In the genomic region with DNA sequence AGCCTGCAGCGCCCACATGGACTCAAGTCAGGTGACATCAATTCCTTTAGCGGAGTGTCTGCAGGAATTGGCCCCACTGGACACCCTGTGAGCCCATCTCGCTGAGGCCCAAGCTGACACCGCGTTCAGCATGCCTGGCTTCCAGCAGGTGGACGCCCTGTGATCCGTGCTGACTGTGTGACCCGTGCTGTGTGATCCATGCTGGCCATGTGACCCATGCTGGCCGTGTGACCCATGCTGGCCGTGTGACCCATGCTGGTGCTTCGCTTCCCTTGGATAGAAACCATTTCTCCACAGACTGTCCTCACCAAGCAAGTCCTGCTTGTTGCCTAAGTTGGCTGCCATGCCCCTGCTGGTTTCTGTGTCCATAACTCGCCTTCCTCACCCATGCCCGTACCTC, we compare ENCODE assay signal across 24 cellular contexts.
A peak's percentile ranks its signal among the peaks of the same experiment; 100 is the strongest.
DNase-seq lines count a peak whose midpoint lies in the region; ATAC-seq, FAIRE-seq and TF ChIP-seq lines count a peak whose summit lies in the region.
"Had no signal": no experiment of that assay in that cellular context is flagged by ENCODE, and none has a peak within 500 bp of the region (broad histone marks: within the 10 kb centered on the region; RNA-seq: fewer than 3 reads in every experiment).

No MANE protein-coding gene starts in this region.

- POLR2A ChIA-PET in H1 (lab: Charles Lee; ENCODE audit: partially characterized antibody) = no interaction called here

- no peak overlapping the region for H4K5ac ChIP-seq in H1 (ENCODE audit: insufficient read length, low read depth, low read length)

- no peak for TF ChIP-seq RAD21 in H1 (IDR thresholded peaks at IDR 0.05 in 1 of 2, conservative IDR thresholded peaks at IDR 0.05 in 1 of 2; ENCODE audit: low read depth in 2 of 2, low read length in 2 of 2)

- H3K27me3 ChIP-seq in H1 (replicated peaks in 1 of 4; ENCODE audit: control insufficient read depth in 3 of 4, extremely low read depth in 1 of 4, insufficient read depth in 3 of 4, low read length in 3 of 4) = no peaks in the 10 kb centered on the region
- peaks cover 0 to 5% (median 0%) of the 10 kb centered on the region in 3 experiments for H3K27me3 ChIP-seq in neuronal stem cell (ENCODE audit: control insufficient read depth in 3 of 3, insufficient read depth in 3 of 3, low read depth in 1 of 3, low read length in 3 of 3)
- H3K27me3 ChIP-seq: BLaER1 had no signal

- H3K9ac ChIP-seq in H1 (replicated peaks in 1 of 4; ENCODE audit: extremely low read depth in 1 of 4, low read depth in 3 of 4, low read length in 3 of 4) (no peak overlapping the region), neuronal stem cell (ENCODE audit: low read depth, low read length, poor library complexity) (no peak overlapping the region)
- H3K9ac ChIP-seq: BLaER1 had no signal

- H2BK12ac ChIP-seq in H1 (ENCODE audit: low read depth, low read length) (no peak overlapping the region), neuronal stem cell (ENCODE audit: low read length) (no peak overlapping the region)

- DNase-seq in H1 (ENCODE audit: low read depth in 1 of 2, low spot score in 2 of 2) (no peak), islet precursor cell (peak; percentile 46), neuronal stem cell (ENCODE audit: low spot score) (no peak), COR-L47 (lab: John Stamatoyannopoulos, UW) (no peak)
- DNase-seq in stimulated activated naive CD8-positive, alpha-beta T cell treated with anti-CD3 and anti-CD28 coated beads, Interleukin-15, Interleukin-2, amounts not matched to agents 100 U/mL and 50 U/mL, for 24 hours = no peak
- DNase-seq in activated CD8-positive, alpha-beta memory T cell treated with anti-CD3 and anti-CD28 coated beads, Interleukin-2, amount 50 U/mL, for 4 hours = no peak
- DNase-seq: 8988T; ACHN; BE2C; C1 segment of cervical spinal cord; Caco-2; Calu3; CD4-positive, alpha-beta memory T cell; CD4-positive, CD25-positive, alpha-beta regulatory T cell; CD8-positive, alpha-beta memory T cell; DMS79 treated with DMSO at 0.1 percent for 48 hours; GF-D8 had no signal

- H3K4ac ChIP-seq in H1 (replicated peaks; ENCODE audit: insufficient read length, low read depth, low read length) (no peak overlapping the region), neuronal stem cell (ENCODE audit: low read length) (no peak overlapping the region)

- H3K79me2 ChIP-seq in H1 (ENCODE audit: control insufficient read depth in 1 of 2, insufficient read depth in 2 of 2, low read length in 2 of 2) = no peaks in the 10 kb centered on the region

- H2BK15ac ChIP-seq in H1 (ENCODE audit: low read length) (no peak overlapping the region), neuronal stem cell (ENCODE audit: low read length) (peak overlapping the region; percentile 54)

- FAIRE-seq in H1 (lab: Jason Lieb, UNC) = no peak
- FAIRE-seq: A204.1, D721Med, G401.6, GM12891, GM19239 had no signal

- H3K27ac ChIP-seq in H1 (ENCODE audit: low read depth, low read length) = no peak overlapping the region
- H3K27ac ChIP-seq in neuronal stem cell (replicated peaks; ENCODE audit: low read length) = no peak overlapping the region
- H3K27ac ChIP-seq: BLaER1 had no signal

- H3K9me3 ChIP-seq in H1 (ENCODE audit: insufficient read depth in 2 of 2, low read depth in 1 of 2, low read length in 1 of 2) (peaks cover 0 to 6% of the 10 kb centered on the region in 2 experiments; a peak in 2 of 4 replicates), neuronal stem cell (replicated peaks in 1 of 2; ENCODE audit: control insufficient read depth in 2 of 2, insufficient read depth in 1 of 2, low read depth in 1 of 2, low read length in 2 of 2) (peaks cover 0 to 5% of the 10 kb centered on the region in 2 donors)
- H3K9me3 ChIP-seq: BE2C, Caco-2 had no signal

- H3K18ac ChIP-seq in H1 (ENCODE audit: extremely low read depth, low read length) (no peak overlapping the region), neuronal stem cell (ENCODE audit: low read length) (peak overlapping the region; percentile 72)

- ATAC-seq in stimulated activated naive CD8-positive, alpha-beta T cell treated with anti-CD3 and anti-CD28 coated beads, Interleukin-15, Interleukin-2, amounts not matched to agents 100 U/mL and 50 U/mL, for 24 hours = no peak
- ATAC-seq in HG03432 (IDR thresholded peaks at IDR 0.05; ENCODE audit: unreplicated experiment) = no peak

- H3K4me1 ChIP-seq in H1 (replicated peaks in 1 of 4; ENCODE audit: control insufficient read depth in 3 of 4, insufficient read depth in 4 of 4, low read length in 3 of 4) = no peaks in the 10 kb centered on the region
- no peaks in the 10 kb centered on the region for H3K4me1 ChIP-seq in neuronal stem cell (ENCODE audit: control insufficient read depth in 2 of 2, insufficient read depth in 1 of 2, low read depth in 1 of 2, low read length in 2 of 2)
- H3K4me1 ChIP-seq: BE2C, Caco-2 had no signal

- H2AFZ ChIP-seq in H1 (ENCODE audit: low read length) (no peak overlapping the region), neuronal stem cell (ENCODE audit: low read length) (no peak overlapping the region)

- no peak overlapping the region for H3K14ac ChIP-seq in H1 (ENCODE audit: insufficient read length)
- H3K14ac ChIP-seq in neuronal stem cell (ENCODE audit: low read length) = no peak overlapping the region

- H2AK5ac ChIP-seq in H1 (ENCODE audit: low read depth, low read length) = no peak overlapping the region
- no peak overlapping the region for H2AK5ac ChIP-seq in neuronal stem cell (ENCODE audit: low read depth, low read length)

- no peak overlapping the region for H3K56ac ChIP-seq in H1 (replicated peaks; ENCODE audit: insufficient read length, low read depth, low read length)

- H4K8ac ChIP-seq in H1 (ENCODE audit: extremely low read depth, insufficient read depth, low read length) (no peak overlapping the region), neuronal stem cell (ENCODE audit: low read depth, low read length) (no peak overlapping the region)

- no peak for TF ChIP-seq POLR2A in H1 (IDR thresholded peaks at IDR 0.05; ENCODE audit: control extremely low read depth in 1 of 2, low read depth in 2 of 2, low read length in 2 of 2)

- no peaks in the 10 kb centered on the region for H3K79me1 ChIP-seq in H1 (ENCODE audit: low read depth, low read length)
- no peaks in the 10 kb centered on the region for H3K79me1 ChIP-seq in neuronal stem cell (ENCODE audit: low read depth, low read length)

- TF ChIP-seq CTCF in H1 (IDR thresholded peaks at IDR 0.05; ENCODE audit: control extremely low read depth in 1 of 3, insufficient read depth in 1 of 3, low read depth in 1 of 3, low read length in 3 of 3) = no peak

- CTCF ChIA-PET in H1 (lab: Charles Lee; ENCODE audit: partially characterized antibody) = interaction anchor here (1.3 to 1.9 kb wide), 2 partner anchors 10 to 12 kb away, joined by 3 to 4 read pairs; no protein-coding TSS in a partner anchor

- H3K4me3 ChIP-seq in H1 (ENCODE audit: extremely low read depth in 1 of 4, insufficient read depth in 2 of 4, low read depth in 3 of 4, low read length in 4 of 4) (no peak overlapping the region), neuronal stem cell (ENCODE audit: low read length in 2 of 2) (peak overlapping the region in 1 of 2 donors; percentile 16)
- H3K4me3 ChIP-seq: BLaER1 had no signal

- no peak overlapping the region for H3K23ac ChIP-seq in H1 (ENCODE audit: insufficient read length)
- peak overlapping the region; percentile 34 for H3K23ac ChIP-seq in neuronal stem cell (ENCODE audit: low read depth, low read length, poor library complexity)

- no peaks in the 10 kb centered on the region for H4K20me1 ChIP-seq in H1 (replicated peaks in 1 of 2; ENCODE audit: control insufficient read depth in 1 of 2, insufficient read depth in 2 of 2, low read length in 2 of 2)
- H4K20me1 ChIP-seq: BLaER1 had no signal

- no peak overlapping the region for H2BK20ac ChIP-seq in H1 (ENCODE audit: low read length)

- 79% methylated on average over 12 of the region's 13 CpGs; no CpG with 5 or more reads in 1 of the 2 experiments for WGBS in H1 (ENCODE audit: extremely low coverage in 1 of 2, insufficient coverage in 1 of 2, insufficient read length in 1 of 2, insufficient replicate concordance in 2 of 2, low coverage in 1 of 2, low lambda C conversion rate in 2 of 2, missing lambda C conversion rate in 1 of 2), 2 experiments
- no CpG with 5 or more reads among the region's 13 CpGs for WGBS in neuronal stem cell (ENCODE audit: extremely low coverage in 2 of 2, insufficient read length in 2 of 2, insufficient replicate concordance in 1 of 2), 2 donors

- no peaks in the 10 kb centered on the region for H3K36me3 ChIP-seq in H1 (ENCODE audit: control insufficient read depth in 2 of 4, insufficient read depth in 4 of 4, low read length in 3 of 4)
- H3K36me3 ChIP-seq in neuronal stem cell (replicated peaks in 1 of 2; ENCODE audit: control insufficient read depth in 2 of 2, insufficient read depth in 2 of 2, low read length in 2 of 2) = no peaks in the 10 kb centered on the region
- H3K36me3 ChIP-seq: BE2C, BLaER1 had no signal

- H4K91ac ChIP-seq in H1 (replicated peaks; ENCODE audit: insufficient read length, low read length) = no peak overlapping the region
- H4K91ac ChIP-seq in neuronal stem cell (ENCODE audit: low read depth, low read length, poor library complexity) = no peak overlapping the region

- no peak for TF ChIP-seq EP300 in H1 (IDR thresholded peaks at IDR 0.05; ENCODE audit: borderline replicate concordance in 1 of 2, low read depth in 2 of 2, low read length in 2 of 2)

- H3K23me2 ChIP-seq in H1 (ENCODE audit: low read depth, low read length) = no peaks in the 10 kb centered on the region

- H2BK5ac ChIP-seq in H1 (ENCODE audit: low read depth, low read length) = no peak overlapping the region
- H2BK5ac ChIP-seq in neuronal stem cell (ENCODE audit: low read length) = no peak overlapping the region

- no peak overlapping the region for H3K4me2 ChIP-seq in H1 (ENCODE audit: insufficient read depth in 1 of 2, low read depth in 2 of 2, low read length in 2 of 2)
- H3K4me2 ChIP-seq in neuronal stem cell (ENCODE audit: insufficient read depth, low read length, poor library complexity, severe bottlenecking) = no peak overlapping the region
- H3K4me2 ChIP-seq: BLaER1 had no signal

- H2BK120ac ChIP-seq in H1 (replicated peaks; ENCODE audit: low read depth, low read length) = no peak overlapping the region
- H2BK120ac ChIP-seq in neuronal stem cell (ENCODE audit: low read depth, low read length) = no peak overlapping the region

TF ChIP-seq in H1, 55 proteins besides CTCF, POLR2A, EP300 and RAD21:
- TF ChIP-seq, protein P1, sequence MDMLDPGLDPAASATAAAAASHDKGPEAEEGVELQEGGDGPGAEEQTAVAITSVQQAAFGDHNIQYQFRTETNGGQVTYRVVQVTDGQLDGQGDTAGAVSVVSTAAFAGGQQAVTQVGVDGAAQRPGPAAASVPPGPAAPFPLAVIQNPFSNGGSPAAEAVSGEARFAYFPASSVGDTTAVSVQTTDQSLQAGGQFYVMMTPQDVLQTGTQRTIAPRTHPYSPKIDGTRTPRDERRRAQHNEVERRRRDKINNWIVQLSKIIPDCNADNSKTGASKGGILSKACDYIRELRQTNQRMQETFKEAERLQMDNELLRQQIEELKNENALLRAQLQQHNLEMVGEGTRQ (IDR thresholded peaks at IDR 0.05; ENCODE audit: low read length) = 0 out of 2 replicates have a peak, but pooled peaks have one; percentile 25
- TF ChIP-seq SUZ12 (IDR thresholded peaks at IDR 0.05; ENCODE audit: low read length) (no peak), RBBP5 (IDR thresholded peaks at IDR 0.05; ENCODE audit: borderline replicate concordance, low read depth, low read length) (no peak), CBX8 (IDR thresholded peaks at IDR 0.05; ENCODE audit: borderline replicate concordance, low read depth, low read length) (no peak)
